ENCODE assay signal across 1 cellular context in the genomic region with DNA sequence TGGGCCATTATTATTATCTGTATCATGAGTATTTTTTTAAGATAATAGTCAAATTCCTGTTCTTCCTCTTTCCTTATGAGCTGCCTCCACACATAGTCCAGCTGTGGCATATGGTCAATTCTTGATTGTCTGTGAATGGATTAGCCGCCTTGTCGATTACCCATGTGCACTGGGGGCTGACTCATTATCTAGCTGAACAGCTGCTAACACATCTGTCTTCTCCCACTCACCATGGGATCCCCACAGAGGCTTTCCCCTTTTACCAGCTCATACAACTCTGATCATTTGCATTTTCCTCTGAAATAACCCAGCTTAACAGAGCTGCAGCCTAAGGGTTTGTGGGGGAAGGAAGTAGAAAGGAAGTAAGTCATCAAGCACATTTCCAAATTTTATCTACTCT.
TF ChIP-seq lines count a peak whose summit lies in the region.

No MANE protein-coding gene starts in this region.

TF ChIP-seq in IMR-90, 13 proteins besides CTCF, POLR2A, EP300 and RAD21:
- no peak for TF ChIP-seq CHD1 (IDR thresholded peaks at IDR 0.05; ENCODE audit: low read depth, low read length)
- TF ChIP-seq CEBPB (IDR thresholded peaks at IDR 0.05; ENCODE audit: low read depth, low read length) = no peak
- TF ChIP-seq MAFK (IDR thresholded peaks at IDR 0.05; ENCODE audit: low read depth, low read length) = no peak
- TF ChIP-seq NFE2L2 (IDR thresholded peaks at IDR 0.05; ENCODE audit: low read depth, low read length) = no peak
- TF ChIP-seq RCOR1 (IDR thresholded peaks at IDR 0.05; ENCODE audit: insufficient replicate concordance, low read length) = no peak
- TF ChIP-seq MXI1 (IDR thresholded peaks at IDR 0.05; ENCODE audit: borderline replicate concordance, low read depth, low read length) = no peak
- TF ChIP-seq FOS (IDR thresholded peaks at IDR 0.05; ENCODE audit: low read depth, low read length) = no peak
TF ChIP-seq in IMR-90: peak in this region for 0.
